In the genomic region with DNA sequence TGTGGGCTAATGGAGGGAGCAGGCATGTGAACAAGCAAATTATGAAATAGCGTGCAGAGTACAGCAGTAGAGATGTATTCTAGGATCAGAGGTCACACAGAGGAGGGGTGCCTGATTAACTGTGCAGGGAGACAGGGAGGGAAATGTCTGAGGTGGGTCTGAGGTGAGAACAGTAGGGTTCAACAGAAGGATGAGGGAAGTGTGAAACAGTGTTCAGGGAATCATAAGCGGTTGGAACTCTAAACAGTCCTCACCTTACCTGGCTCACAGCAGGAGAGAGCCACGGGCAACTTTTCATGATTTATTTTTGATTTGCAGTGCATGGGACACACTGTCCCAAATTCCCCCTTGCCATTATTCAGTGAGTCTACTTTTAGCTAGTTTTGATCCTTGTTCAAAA, we compare ENCODE assay signal across 24 cellular contexts.
"Had no signal": no experiment of that assay in that cellular context is flagged by ENCODE, and none has a peak within 500 bp of the region (broad histone marks: within the 10 kb centered on the region; RNA-seq: fewer than 3 reads in every experiment).

No MANE protein-coding gene starts in this region.

- H3K79me2 ChIP-seq: parathyroid adenoma had no signal

- H3K4me3 ChIP-seq: breast epithelium, neural progenitor cell, right atrium auricular region, spleen, thoracic aorta had no signal

- ATAC-seq: left colon; natural killer cell; stimulated activated naive CD8-positive, alpha-beta T cell treated with anti-CD3 and anti-CD28 coated beads, Interleukin-15, Interleukin-2, amounts not matched to agents 100 U/mL and 50 U/mL, for 24 hours had no signal

- H3K9ac ChIP-seq: neural progenitor cell, parathyroid adenoma had no signal

- DNase-seq: activated CD4-positive, alpha-beta memory T cell treated with anti-CD3 and anti-CD28 coated beads, Interleukin-2, amount 10 ng/mL, durations not matched to agents 7 days and 5 days; activated CD4-positive, alpha-beta T cell treated with anti-CD3 and anti-CD28 coated beads for 1 hour; activated CD4-positive, alpha-beta T cell treated with anti-CD3 and anti-CD28 coated beads, Interleukin-2, amount 10 ng/mL, durations not matched to agents 7 days and 5 days; activated CD8-positive, alpha-beta memory T cell treated with anti-CD3 and anti-CD28 coated beads, Interleukin-2, amount 50 U/mL, for 48 hours; activated gamma-delta T cell; activated naive CD4-positive, alpha-beta T cell treated with anti-CD3 and anti-CD28 coated beads, Interleukin-2, amount 10 ng/mL, durations not matched to agents 7 days and 5 days; activated T-cell treated with anti-CD3 and anti-CD28 coated beads, Interleukin-2, amount 50 U/mL, for 24 hours; amniotic stem cell; central memory CD4-positive, alpha-beta T cell; erythroblast; hippocampal formation; kidney; left colon; natural killer cell; occipital lobe; spleen; stimulated activated naive CD8-positive, alpha-beta T cell treated with anti-CD3 and anti-CD28 coated beads, Interleukin-15, Interleukin-2, amounts not matched to agents 100 U/mL and 50 U/mL, for 24 hours; SW 1271; T-helper 9 cell had no signal

- H3K27ac ChIP-seq: breast epithelium, neural progenitor cell, parathyroid adenoma, right atrium auricular region, spleen, thoracic aorta had no signal

- H3K9me3 ChIP-seq: breast epithelium, right atrium auricular region, spleen, thoracic aorta had no signal

- H3K27me3 ChIP-seq: breast epithelium, neural progenitor cell, right atrium auricular region, spleen had no signal

- H3K4me2 ChIP-seq: neural progenitor cell had no signal

- H3K4me1 ChIP-seq: breast epithelium, parathyroid adenoma, right atrium auricular region, spleen had no signal

- H3K36me3 ChIP-seq: breast epithelium, neural progenitor cell, right atrium auricular region, spleen, thoracic aorta had no signal
